In genomic region chr4:170420255-170420693, GRCh38 we compare ENCODE assay signal across 12 cellular contexts.
DNase-seq lines count a peak whose midpoint lies in the region; ATAC-seq and TF ChIP-seq lines count a peak whose summit lies in the region.
"Had no signal": no experiment of that assay in that cellular context is flagged by ENCODE, and none has a peak within 500 bp of the region (broad histone marks: within the 10 kb centered on the region; RNA-seq: fewer than 3 reads in every experiment).

No MANE protein-coding gene starts in this region.

- TF ChIP-seq RAD21 in SK-N-SH (IDR thresholded peaks at IDR 0.05; ENCODE audit: low read length) = no peak

- H3K27me3 ChIP-seq in SK-N-SH (ENCODE audit: insufficient read depth) (no peaks in the 10 kb centered on the region), testis (no peaks in the 10 kb centered on the region)
- H3K27me3 ChIP-seq: body of pancreas had no signal

- no peak overlapping the region for H3K4me3 ChIP-seq in SK-N-SH (ENCODE audit: low read depth in 2 of 2, low read length in 1 of 2)
- peak overlapping the region in 1 of 2 donors; percentile 8 for H3K4me3 ChIP-seq in testis
- H3K4me3 ChIP-seq: body of pancreas had no signal

- peaks cover 12% of the 10 kb centered on the region for H3F3A ChIP-seq in SK-N-SH (replicated peaks; ENCODE audit: insufficient read depth)

- H3K4me3 Mint-ChIP-seq in immature natural killer cell = peak overlapping the region in 1 of 5 donors; percentile 1
- H3K4me3 Mint-ChIP-seq: activated B cell treated with CpG ODN at 0.5 μM for 24 hours had no signal

- intact Hi-C loops in testis (cut with DNase I; ENCODE audit: low total_unique reads) = no loop called here

- TF ChIP-seq POLR2A in testis (IDR thresholded peaks at IDR 0.05) = no peak

- TF ChIP-seq CTCF in SK-N-SH (IDR thresholded peaks at IDR 0.05) (no peak), testis (IDR thresholded peaks at IDR 0.05) (no peak)

- WGBS in SK-N-SH (ENCODE audit: low lambda C conversion rate) = 65% methylated on average over 7 of the region's 7 CpGs
- WGBS in testis, 2 donors = 48 to 63% methylated on average over 7 of the region's 7 CpGs

- H3K27me3 Mint-ChIP-seq in immature natural killer cell (ENCODE audit: low read depth in 3 of 3) = no peaks in the 10 kb centered on the region
- H3K27me3 Mint-ChIP-seq: activated B cell treated with CpG ODN at 0.5 μM for 24 hours had no signal

- no peaks in the 10 kb centered on the region for H3K79me2 ChIP-seq in SK-N-SH (ENCODE audit: insufficient read depth)

- H3K4me1 Mint-ChIP-seq in immature natural killer cell = no peaks in the 10 kb centered on the region
- H3K4me1 Mint-ChIP-seq: activated B cell treated with CpG ODN at 0.5 μM for 24 hours had no signal

- H3K4me1 ChIP-seq in SK-N-SH (ENCODE audit: control insufficient read depth in 1 of 2, insufficient read depth in 2 of 2, low read depth in 1 of 2, low read length in 1 of 2) (0 out of 4 replicates have a peak, but pooled peaks cover 0 to 3% of the 10 kb centered on the region in 2 experiments), testis (no peaks in the 10 kb centered on the region)
- H3K4me1 ChIP-seq: body of pancreas had no signal

- H3K36me3 ChIP-seq in SK-N-SH (replicated peaks in 1 of 2; ENCODE audit: control insufficient read depth in 1 of 2, insufficient read depth in 2 of 2, low read length in 1 of 2) (no peaks in the 10 kb centered on the region), testis (ENCODE audit: low read depth, missing control alignments) (no peaks in the 10 kb centered on the region)

- no peaks in the 10 kb centered on the region for H3K36me3 Mint-ChIP-seq in immature natural killer cell

- no peak overlapping the region for H3K27ac Mint-ChIP-seq in immature natural killer cell
- H3K27ac Mint-ChIP-seq: activated B cell treated with CpG ODN at 0.5 μM for 24 hours had no signal

- CTCF ChIA-PET in SK-N-SH (lab: Yijun Ruan, JAX) = no interaction called here

- no peaks in the 10 kb centered on the region for H3K9me2 ChIP-seq in SK-N-SH

- ATAC-seq in SK-N-SH treated with all-trans-retinoic acid at 6 μM for 48 hours = no peak
- ATAC-seq in HG02943 (IDR thresholded peaks at IDR 0.05; ENCODE audit: low read depth, unreplicated experiment) = peak; percentile 62
- ATAC-seq: body of pancreas had no signal

- H3K9me3 Mint-ChIP-seq in immature natural killer cell = peaks cover 0 to 9% (median 4%) of the 10 kb centered on the region in 6 donors
- H3K9me3 Mint-ChIP-seq: activated B cell treated with CpG ODN at 0.5 μM for 24 hours had no signal

- H3K27ac ChIP-seq in SK-N-SH (ENCODE audit: low read depth in 2 of 2, low read length in 1 of 2) (no peak overlapping the region), testis (no peak overlapping the region)
- H3K27ac ChIP-seq: body of pancreas had no signal

- no peaks in the 10 kb centered on the region for H4K20me1 ChIP-seq in SK-N-SH (ENCODE audit: insufficient read depth)

- TF ChIP-seq EP300 in SK-N-SH (IDR thresholded peaks at IDR 0.05; ENCODE audit: borderline replicate concordance in 1 of 2, low read depth in 1 of 2, low read length in 1 of 2) = no peak

- POLR2A ChIA-PET in SK-N-SH (lab: Yijun Ruan, JAX) = no interaction called here

- DNase-seq in SK-N-SH (no peak), OCI-M1 (lab: John Stamatoyannopoulos, UW) (peak; percentile 90), testis (peak; percentile 18), immature natural killer cell (no peak), DMS79 (lab: John Stamatoyannopoulos, UW) (no peak)
- no peak for DNase-seq in stimulated activated CD4-positive, alpha-beta T cell treated with anti-CD3 and anti-CD28 coated beads, Interleukin-12 subunit alpha, Interleukin-12 subunit beta, amount 100 ng/mL, for 4 hours
- DNase-seq: activated B cell treated with CpG ODN at 0.5 μM for 24 hours, body of pancreas, islet precursor cell, NCI-H187 treated with DMSO at 0.1 percent for 48 hours had no signal

- no peaks in the 10 kb centered on the region for H3K9me3 ChIP-seq in SK-N-SH
- no peaks in the 10 kb centered on the region for H3K9me3 ChIP-seq in testis
- H3K9me3 ChIP-seq: body of pancreas had no signal

- H3K4me2 ChIP-seq in SK-N-SH = no peak overlapping the region

- 0 out of 2 replicates have a peak overlapping the region, but pooled peaks have one; percentile 2 for H2AFZ ChIP-seq in SK-N-SH (ENCODE audit: low read depth)

- H3K9ac ChIP-seq in SK-N-SH = no peak overlapping the region

TF ChIP-seq in SK-N-SH, 30 proteins besides CTCF, POLR2A, EP300 and RAD21:
- no peak for TF ChIP-seq FOSL2 (IDR thresholded peaks at IDR 0.05; ENCODE audit: borderline replicate concordance, low read depth)
- TF ChIP-seq FOXM1 (IDR thresholded peaks at IDR 0.05; ENCODE audit: low read depth) = no peak
- TF ChIP-seq SIN3A (IDR thresholded peaks at IDR 0.05; ENCODE audit: borderline replicate concordance, low read depth, low read length) = no peak
- no peak for TF ChIP-seq NFIC (IDR thresholded peaks at IDR 0.05; ENCODE audit: borderline replicate concordance)

TF ChIP-seq in SK-N-SH treated with all-trans-retinoic acid at 6 μM for 48 hours, 23 proteins besides CTCF, POLR2A, EP300 and RAD21 (continues in another document):
- TF ChIP-seq ZNF8 (CRISPR knock-in tag; IDR thresholded peaks at IDR 0.05) (no peak), ZC3H10 (CRISPR knock-in tag; IDR thresholded peaks at IDR 0.05) (no peak), ZFP30 (CRISPR knock-in tag; IDR thresholded peaks at IDR 0.05) (no peak), BACH2 (CRISPR knock-in tag; IDR thresholded peaks at IDR 0.05; ENCODE audit: borderline replicate concordance) (no peak), TOX (CRISPR knock-in tag; IDR thresholded peaks at IDR 0.05; ENCODE audit: borderline replicate concordance) (no peak), TSHZ2 (CRISPR knock-in tag; IDR thresholded peaks at IDR 0.05) (no peak), PATZ1 (CRISPR knock-in tag; IDR thresholded peaks at IDR 0.05; ENCODE audit: borderline replicate concordance) (no peak), SNAI2 (CRISPR knock-in tag; IDR thresholded peaks at IDR 0.05) (no peak), ARNTL (CRISPR knock-in tag; IDR thresholded peaks at IDR 0.05; ENCODE audit: borderline replicate concordance, low read depth) (no peak), RARB (CRISPR knock-in tag; IDR thresholded peaks at IDR 0.05) (no peak), POU6F1 (CRISPR knock-in tag; IDR thresholded peaks at IDR 0.05; ENCODE audit: borderline replicate concordance, low read depth) (no peak), OSR1 (CRISPR knock-in tag; IDR thresholded peaks at IDR 0.05) (no peak), ZNF565 (CRISPR knock-in tag; conservative IDR thresholded peaks at IDR 0.05; ENCODE audit: low read depth) (no peak), CSDC2 (CRISPR knock-in tag; IDR thresholded peaks at IDR 0.05) (no peak)

Comparison
In these comparisons a context has a peak if more than half of its experiments do, and no peak if none do; other contexts are left out.
1. DNase-seq: peak in OCI-M1 (single experiment) and testis (single experiment); none in SK-N-SH (single experiment), immature natural killer cell (0 of 3), DMS79 (single experiment) and stimulated activated CD4-positive, alpha-beta T cell treated with anti-CD3 and anti-CD28 coated beads, Interleukin-12 subunit alpha, Interleukin-12 subunit beta, amount 100 ng/mL, for 4 hours (single experiment).